In genomic region chr14:32426028-32426427, GRCh38 we compare ENCODE assay signal across 17 cellular contexts.
"Had no signal": no experiment of that assay in that cellular context is flagged by ENCODE, and none has a peak within 500 bp of the region (broad histone marks: within the 10 kb centered on the region; RNA-seq: fewer than 3 reads in every experiment).

No MANE protein-coding gene starts in this region.

- H3K27me3 Mint-ChIP-seq: activated CD4-positive, alpha-beta T cell treated with anti-CD3 and anti-CD28 coated beads, Interleukin-2, amount 10 ng/mL, durations not matched to agents 24 days and 14 days; activated naive CD8-positive, alpha-beta T cell; natural killer cell treated with Interleukin-12 subunit alpha and Interleukin-12 subunit beta and Interleukin-15 and Interleukin-18, amount 100 ng/mL, for 72 hours had no signal

- H3K4me3 Mint-ChIP-seq: activated CD4-positive, alpha-beta T cell treated with anti-CD3 and anti-CD28 coated beads, Interleukin-2, amount 10 ng/mL, durations not matched to agents 24 days and 14 days; activated naive CD8-positive, alpha-beta T cell; activated T-cell treated with anti-CD3 and anti-CD28 coated beads, Interleukin-2, amount 50 U/mL, for 72 hours; memory B cell; natural killer cell treated with Interleukin-12 subunit alpha and Interleukin-12 subunit beta and Interleukin-15 and Interleukin-18, amount 100 ng/mL, for 72 hours had no signal

- H3K9me3 Mint-ChIP-seq: activated CD4-positive, alpha-beta T cell treated with anti-CD3 and anti-CD28 coated beads, Interleukin-2, amount 10 ng/mL, durations not matched to agents 24 days and 14 days had no signal

- ATAC-seq: activated T-cell treated with anti-CD3 and anti-CD28 coated beads, Interleukin-2, amount 50 U/mL, for 72 hours; left lung; natural killer cell treated with Interleukin-12 subunit alpha and Interleukin-12 subunit beta and Interleukin-15 and Interleukin-18, amount 100 ng/mL, for 72 hours; right lobe of liver; stimulated activated naive CD8-positive, alpha-beta T cell treated with anti-CD3 and anti-CD28 coated beads, Interleukin-15, Interleukin-2, amounts not matched to agents 100 U/mL and 50 U/mL, for 24 hours had no signal

- H3K36me3 Mint-ChIP-seq: natural killer cell treated with Interleukin-12 subunit alpha and Interleukin-12 subunit beta and Interleukin-15 and Interleukin-18, amount 100 ng/mL, for 72 hours had no signal

- DNase-seq: activated CD4-positive, alpha-beta T cell treated with anti-CD3 and anti-CD28 coated beads, Interleukin-2, amount 10 ng/mL, durations not matched to agents 24 days and 14 days; activated CD4-positive, CD25-positive, alpha-beta regulatory T cell; activated CD8-positive, alpha-beta memory T cell treated with anti-CD3 and anti-CD28 coated beads, Interleukin-2, amount 50 U/mL, for 48 hours; activated gamma-delta T cell; activated T-cell treated with anti-CD3 and anti-CD28 coated beads, Interleukin-2, amount 50 U/mL, for 72 hours; amniotic stem cell; caudate nucleus; hippocampal formation; left lung; right lobe of liver; stimulated activated CD4-positive, alpha-beta T cell treated with anti-CD3 and anti-CD28 coated beads, Interleukin-4, amount 100 ng/mL, for 4 hours; stimulated activated CD8-positive, alpha-beta memory T cell treated with anti-CD3 and anti-CD28 coated beads, Interleukin-4, amount 100 ng/mL, for 48 hours; stimulated activated naive CD8-positive, alpha-beta T cell treated with anti-CD3 and anti-CD28 coated beads, Interleukin-15, Interleukin-2, amounts not matched to agents 100 U/mL and 50 U/mL, for 24 hours; upper lobe of left lung had no signal

- H3K4me1 Mint-ChIP-seq: activated CD4-positive, alpha-beta T cell treated with anti-CD3 and anti-CD28 coated beads, Interleukin-2, amount 10 ng/mL, durations not matched to agents 24 days and 14 days; memory B cell had no signal

- H3K27ac Mint-ChIP-seq: activated CD4-positive, alpha-beta T cell treated with anti-CD3 and anti-CD28 coated beads, Interleukin-2, amount 10 ng/mL, durations not matched to agents 24 days and 14 days; activated naive CD8-positive, alpha-beta T cell; activated T-cell treated with anti-CD3 and anti-CD28 coated beads, Interleukin-2, amount 50 U/mL, for 72 hours; memory B cell; natural killer cell treated with Interleukin-12 subunit alpha and Interleukin-12 subunit beta and Interleukin-15 and Interleukin-18, amount 100 ng/mL, for 72 hours had no signal
